Comparison of ENCODE assay signal across 16 cellular contexts in the genomic region with DNA sequence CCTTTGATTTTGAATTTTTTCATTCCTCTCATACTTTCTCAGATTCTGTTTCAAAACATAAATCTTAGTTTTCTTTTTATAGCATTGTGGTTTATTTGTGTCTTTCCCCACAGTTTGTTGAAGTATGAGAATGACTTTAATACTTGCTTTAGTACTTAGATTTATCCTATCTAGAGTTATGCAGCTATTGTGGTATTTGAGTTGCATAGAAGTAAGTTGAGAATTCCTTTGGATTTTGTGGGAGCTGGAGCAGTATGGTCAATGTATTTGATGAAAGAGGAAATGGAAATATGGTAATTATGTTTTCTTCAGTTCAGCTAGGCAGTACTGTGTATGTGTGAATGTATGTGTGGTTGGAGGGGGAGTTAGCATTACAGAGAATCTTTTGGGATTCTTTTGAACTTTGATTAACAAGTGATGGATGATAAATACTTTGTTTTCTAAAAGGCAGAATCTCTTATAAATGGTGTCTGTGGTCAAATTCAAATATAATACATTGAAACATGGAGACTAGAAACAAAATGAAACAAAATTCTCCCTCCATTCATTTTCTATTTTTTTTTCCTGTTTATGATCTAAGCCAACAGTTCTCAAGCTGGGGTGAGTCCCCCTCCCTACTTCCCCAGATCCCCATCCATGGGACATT. TPM values are rescaled to one million over a fixed set of nuclear protein-coding genes. Genes with fewer than 3 reads are reported as not detected.
A peak's percentile ranks its signal among the peaks of the same experiment; 100 is the strongest.
DNase-seq lines count a peak whose midpoint lies in the region; ATAC-seq and TF ChIP-seq lines count a peak whose summit lies in the region.
"Had no signal": no experiment of that assay in that cellular context is flagged by ENCODE, and none has a peak within 500 bp of the region (broad histone marks: within the 10 kb centered on the region; RNA-seq: fewer than 3 reads in every experiment).

No MANE protein-coding gene starts in this region.

- H3K27me3 Mint-ChIP-seq in activated naive CD4-positive, alpha-beta T cell treated with anti-CD3 and anti-CD28 coated beads for 36 hours (ENCODE audit: low read depth): peaks cover 7% of the 10 kb centered on the region
- no peaks in the 10 kb centered on the region for H3K27me3 Mint-ChIP-seq in progenitor cell of endocrine pancreas

- CTCF ChIA-PET in activated naive CD4-positive, alpha-beta T cell treated with anti-CD3 and anti-CD28 coated beads for 36 hours (lab: Charles Lee): interaction anchor here (1.7 kb wide), 1 partner anchor 63 kb away, joined by 3 read pairs; no protein-coding TSS in a partner anchor
- CTCF ChIA-PET in HEK293 (lab: Yijun Ruan, JAX): interaction anchor here (0.6 kb wide), 1 partner anchor 514 kb away, joined by 3 read pairs; no protein-coding TSS in a partner anchor

- peaks cover 2% of the 10 kb centered on the region for H3K36me3 Mint-ChIP-seq in activated naive CD4-positive, alpha-beta T cell treated with anti-CD3 and anti-CD28 coated beads for 36 hours (ENCODE audit: low read depth)
- H3K36me3 Mint-ChIP-seq in activated naive CD4-positive, alpha-beta T cell treated with anti-CD3 and anti-CD28 coated beads, Interleukin-2, amount 50 U/mL, for 72 hours: peaks cover 7 to 11% of the 10 kb centered on the region in 2 donors
- peaks cover 2% of the 10 kb centered on the region for H3K36me3 Mint-ChIP-seq in progenitor cell of endocrine pancreas (ENCODE audit: insufficient read depth)

- no peak overlapping the region for H3K4me3 ChIP-seq in HEK293 (ENCODE audit: low read depth, low read length)
- H3K4me3 ChIP-seq: K562 had no signal

- peaks cover 53% of the 10 kb centered on the region for H3K4me1 Mint-ChIP-seq in activated naive CD4-positive, alpha-beta T cell treated with anti-CD3 and anti-CD28 coated beads for 36 hours (ENCODE audit: low read depth)
- H3K4me1 Mint-ChIP-seq in progenitor cell of endocrine pancreas (ENCODE audit: low read depth): peaks cover 39% of the 10 kb centered on the region

- TF ChIP-seq CTCF in HEK293 (tag by site-specific recombination; IDR thresholded peaks at IDR 0.05) (no peak), progenitor cell of endocrine pancreas (IDR thresholded peaks at IDR 0.05; ENCODE audit: unreplicated experiment) (no peak)

- POLR2A ChIA-PET in HEK293 (lab: Yijun Ruan, JAX): no interaction called here

- ATAC-seq in activated naive CD4-positive, alpha-beta T cell treated with anti-CD3 and anti-CD28 coated beads, Interleukin-2, amount 50 U/mL, for 72 hours: no peak
- ATAC-seq in GM21717 (IDR thresholded peaks at IDR 0.05; ENCODE audit: unreplicated experiment) (no peak), SK-N-SH treated with all-trans-retinoic acid at 6 μM for 48 hours (no peak)
- ATAC-seq: K562; stimulated activated effector memory CD8-positive, alpha-beta T cell treated with anti-CD3 and anti-CD28 coated beads, Interleukin-12 subunit alpha, Interleukin-12 subunit beta, amount 100 ng/mL, for 72 hours had no signal

- no peak overlapping the region for H3K27ac Mint-ChIP-seq in activated naive CD4-positive, alpha-beta T cell treated with anti-CD3 and anti-CD28 coated beads for 36 hours
- H3K27ac Mint-ChIP-seq in activated naive CD4-positive, alpha-beta T cell treated with anti-CD3 and anti-CD28 coated beads, Interleukin-2, amount 50 U/mL, for 72 hours: no peak overlapping the region
- H3K27ac Mint-ChIP-seq in progenitor cell of endocrine pancreas: peak overlapping the region; percentile 2
- H3K27ac Mint-ChIP-seq: stimulated activated effector memory CD8-positive, alpha-beta T cell treated with anti-CD3 and anti-CD28 coated beads, Interleukin-12 subunit alpha, Interleukin-12 subunit beta, amount 100 ng/mL, for 72 hours had no signal

- DNase-seq in activated naive CD4-positive, alpha-beta T cell treated with anti-CD3 and anti-CD28 coated beads for 36 hours: no peak
- DNase-seq in activated naive CD4-positive, alpha-beta T cell treated with anti-CD3 and anti-CD28 coated beads, Interleukin-2, amount 50 U/mL, for 72 hours (ENCODE audit: low spot score in 2 of 2): no peak
- DNase-seq in fibroblast of peridontal ligament (ENCODE audit: extremely low read depth): peak; percentile 2
- no peak for DNase-seq in progenitor cell of endocrine pancreas (ENCODE audit: low spot score, unreplicated experiment)
- no peak for DNase-seq in AG08396 (ENCODE audit: low spot score)
- DNase-seq: activated CD8-positive, alpha-beta memory T cell treated with anti-CD3 and anti-CD28 coated beads for 24 hours; adrenal gland; NCI-H1048; occipital lobe; RPMI8226; WERI-Rb-1 had no signal

- H3K9me3 ChIP-seq in HEK293 (ENCODE audit: control insufficient read depth, insufficient read depth, low read depth, low read length): no peaks in the 10 kb centered on the region
- H3K9me3 ChIP-seq: adrenal gland had no signal

- H3K4me3 Mint-ChIP-seq in activated naive CD4-positive, alpha-beta T cell treated with anti-CD3 and anti-CD28 coated beads for 36 hours: peak overlapping the region; percentile 25
- H3K4me3 Mint-ChIP-seq in progenitor cell of endocrine pancreas (ENCODE audit: low read depth): peak overlapping the region; percentile 14
- H3K4me3 Mint-ChIP-seq: stimulated activated effector memory CD8-positive, alpha-beta T cell treated with anti-CD3 and anti-CD28 coated beads, Interleukin-12 subunit alpha, Interleukin-12 subunit beta, amount 100 ng/mL, for 72 hours had no signal

- H3K27ac ChIP-seq in HEK293 (ENCODE audit: extremely low read depth, low read depth, low read length): no peak overlapping the region
- H3K27ac ChIP-seq: adrenal gland, WERI-Rb-1 had no signal

- no peaks in the 10 kb centered on the region for H3K9me3 Mint-ChIP-seq in activated naive CD4-positive, alpha-beta T cell treated with anti-CD3 and anti-CD28 coated beads for 36 hours
- peaks cover 0 to 4% of the 10 kb centered on the region in 2 donors for H3K9me3 Mint-ChIP-seq in activated naive CD4-positive, alpha-beta T cell treated with anti-CD3 and anti-CD28 coated beads, Interleukin-2, amount 50 U/mL, for 72 hours
- peaks cover 4% of the 10 kb centered on the region for H3K9me3 Mint-ChIP-seq in progenitor cell of endocrine pancreas (ENCODE audit: low read depth)
- H3K9me3 Mint-ChIP-seq: stimulated activated effector memory CD8-positive, alpha-beta T cell treated with anti-CD3 and anti-CD28 coated beads, Interleukin-12 subunit alpha, Interleukin-12 subunit beta, amount 100 ng/mL, for 72 hours had no signal

- intact Hi-C loops in activated naive CD4-positive, alpha-beta T cell treated with anti-CD3 and anti-CD28 coated beads for 36 hours (cut with micrococcal nuclease): loop anchor here (2.0 to 5.0 kb wide), 3 partner anchors 13 to 1739 kb away; a partner anchor contains a TSS

- no peaks in the 10 kb centered on the region for H3K36me3 ChIP-seq in HEK293 (ENCODE audit: control insufficient read depth in 2 of 2, insufficient read depth in 1 of 2, low read length in 2 of 2)
- H3K36me3 ChIP-seq: adrenal gland, WERI-Rb-1 had no signal

- H3K4me1 ChIP-seq in HEK293 (ENCODE audit: control insufficient read depth, insufficient read depth, low read length): peaks cover 24% of the 10 kb centered on the region

TF ChIP-seq in HEK293, 187 proteins besides CTCF, POLR2A, EP300 and RAD21 (continues in another document):
- no peak for TF ChIP-seq REPIN1 (tag by site-specific recombination; IDR thresholded peaks at IDR 0.05; ENCODE audit: low read depth)

TF ChIP-seq in SK-N-SH treated with all-trans-retinoic acid at 6 μM for 48 hours, 23 proteins besides CTCF, POLR2A, EP300 and RAD21 (continues in another document):
- no peak for TF ChIP-seq PPARA (CRISPR knock-in tag; IDR thresholded peaks at IDR 0.05; ENCODE audit: borderline replicate concordance)
- no peak for TF ChIP-seq OSR1 (CRISPR knock-in tag; IDR thresholded peaks at IDR 0.05)
- no peak for TF ChIP-seq ZFP30 (CRISPR knock-in tag; IDR thresholded peaks at IDR 0.05)
- TF ChIP-seq CSDC2 (CRISPR knock-in tag; IDR thresholded peaks at IDR 0.05): no peak
- TF ChIP-seq TOX (CRISPR knock-in tag; IDR thresholded peaks at IDR 0.05; ENCODE audit: borderline replicate concordance): no peak
- TF ChIP-seq GLIS3 (CRISPR knock-in tag; IDR thresholded peaks at IDR 0.05): no peak
- TF ChIP-seq, protein P1, sequence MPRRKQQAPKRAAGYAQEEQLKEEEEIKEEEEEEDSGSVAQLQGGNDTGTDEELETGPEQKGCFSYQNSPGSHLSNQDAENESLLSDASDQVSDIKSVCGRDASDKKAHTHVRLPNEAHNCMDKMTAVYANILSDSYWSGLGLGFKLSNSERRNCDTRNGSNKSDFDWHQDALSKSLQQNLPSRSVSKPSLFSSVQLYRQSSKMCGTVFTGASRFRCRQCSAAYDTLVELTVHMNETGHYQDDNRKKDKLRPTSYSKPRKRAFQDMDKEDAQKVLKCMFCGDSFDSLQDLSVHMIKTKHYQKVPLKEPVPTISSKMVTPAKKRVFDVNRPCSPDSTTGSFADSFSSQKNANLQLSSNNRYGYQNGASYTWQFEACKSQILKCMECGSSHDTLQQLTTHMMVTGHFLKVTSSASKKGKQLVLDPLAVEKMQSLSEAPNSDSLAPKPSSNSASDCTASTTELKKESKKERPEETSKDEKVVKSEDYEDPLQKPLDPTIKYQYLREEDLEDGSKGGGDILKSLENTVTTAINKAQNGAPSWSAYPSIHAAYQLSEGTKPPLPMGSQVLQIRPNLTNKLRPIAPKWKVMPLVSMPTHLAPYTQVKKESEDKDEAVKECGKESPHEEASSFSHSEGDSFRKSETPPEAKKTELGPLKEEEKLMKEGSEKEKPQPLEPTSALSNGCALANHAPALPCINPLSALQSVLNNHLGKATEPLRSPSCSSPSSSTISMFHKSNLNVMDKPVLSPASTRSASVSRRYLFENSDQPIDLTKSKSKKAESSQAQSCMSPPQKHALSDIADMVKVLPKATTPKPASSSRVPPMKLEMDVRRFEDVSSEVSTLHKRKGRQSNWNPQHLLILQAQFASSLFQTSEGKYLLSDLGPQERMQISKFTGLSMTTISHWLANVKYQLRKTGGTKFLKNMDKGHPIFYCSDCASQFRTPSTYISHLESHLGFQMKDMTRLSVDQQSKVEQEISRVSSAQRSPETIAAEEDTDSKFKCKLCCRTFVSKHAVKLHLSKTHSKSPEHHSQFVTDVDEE (CRISPR knock-in tag; IDR thresholded peaks at IDR 0.05): no peak

RNA-seq across cellular contexts. Expression of a gene that starts 3.0 kb away (rescaled TPM):
- total RNA-seq in activated naive CD4-positive, alpha-beta T cell treated with anti-CD3 and anti-CD28 coated beads for 36 hours: 1 to 10 TPM; 5.7 to 6.0 TPM
- total RNA-seq in activated naive CD4-positive, alpha-beta T cell treated with anti-CD3 and anti-CD28 coated beads, Interleukin-2, amount 50 U/mL, for 72 hours: 1 to 10 TPM; 2.9 to 6.8 TPM
- 40.5 and 44.1 TPM in 2 replicates for total RNA-seq in progenitor cell of endocrine pancreas
